In the genomic region with DNA sequence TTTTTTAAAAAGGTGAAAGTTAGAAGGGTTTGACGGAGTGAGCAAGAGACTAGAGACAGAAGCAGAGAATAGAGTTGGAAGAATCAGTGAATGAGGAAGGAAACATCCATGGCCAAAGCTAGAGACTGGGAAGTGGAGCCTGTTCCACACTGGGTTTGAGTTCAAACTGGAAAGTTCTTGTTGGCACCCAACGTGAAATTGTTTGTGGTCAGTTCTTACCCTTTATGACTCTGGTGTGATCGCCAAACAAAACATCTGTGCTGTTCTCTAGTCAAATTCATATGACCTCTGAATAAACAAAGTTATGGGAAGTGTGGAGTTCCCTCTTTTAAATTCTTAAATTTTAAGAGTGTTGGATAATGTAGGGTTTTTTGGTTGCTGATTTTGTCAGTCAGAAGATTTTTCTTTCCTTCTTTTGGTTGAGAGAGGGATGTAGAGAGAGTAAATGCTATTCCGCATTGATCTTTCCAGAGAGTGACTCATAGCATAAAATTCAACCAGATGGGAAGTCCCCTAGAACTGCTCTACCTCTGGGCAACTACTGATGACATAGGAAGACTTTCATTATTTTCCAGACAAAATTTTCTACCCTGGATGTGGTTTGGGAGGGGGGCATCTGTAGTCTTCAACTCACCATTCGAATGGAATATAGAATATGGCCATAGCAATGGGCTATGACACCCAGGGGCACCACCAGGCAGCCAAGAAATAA, we compare ENCODE assay signal across 17 cellular contexts. TPM values are rescaled to one million over a fixed set of nuclear protein-coding genes. Genes with fewer than 3 reads are reported as not detected.
DNase-seq lines count a peak whose midpoint lies in the region; ATAC-seq, FAIRE-seq and TF ChIP-seq lines count a peak whose summit lies in the region.
"Had no signal": no experiment of that assay in that cellular context is flagged by ENCODE, and none has a peak within 500 bp of the region (broad histone marks: within the 10 kb centered on the region; RNA-seq: fewer than 3 reads in every experiment).

No MANE protein-coding gene starts in this region.

- no peak for FAIRE-seq in GM12891 (lab: Jason Lieb, UNC)

- H4K20me1 ChIP-seq in fibroblast of lung (ENCODE audit: control insufficient read depth, extremely low read depth, insufficient read depth, low read length) = no peaks in the 10 kb centered on the region

- no peak overlapping the region for H3K9ac ChIP-seq in fibroblast of lung (ENCODE audit: insufficient read depth, low read length)

- no peak overlapping the region for H2AFZ ChIP-seq in fibroblast of lung (ENCODE audit: low read length)

- H3K4me3 ChIP-seq in SJSA1 (no peak overlapping the region), fibroblast of lung (replicated peaks in 1 of 4; ENCODE audit: control extremely low read depth in 1 of 4, insufficient read depth in 1 of 4, low read depth in 3 of 4, low read length in 4 of 4) (no peak overlapping the region), lower leg skin (ENCODE audit: low read depth, poor library complexity, severe bottlenecking) (no peak overlapping the region)
- H3K4me3 ChIP-seq: gastrocnemius medialis, stomach had no signal

- no peaks in the 10 kb centered on the region for H3K9me3 ChIP-seq in SJSA1 (replicated peaks)
- H3K9me3 ChIP-seq in fibroblast of lung (ENCODE audit: control insufficient read depth, insufficient read depth, low read depth, low read length) = no peaks in the 10 kb centered on the region
- H3K9me3 ChIP-seq: gastrocnemius medialis, stomach had no signal

- no peaks in the 10 kb centered on the region for H3K79me2 ChIP-seq in fibroblast of lung (ENCODE audit: control insufficient read depth, insufficient read depth, low read length)

- peaks cover 50% of the 10 kb centered on the region for H3K4me1 ChIP-seq in SJSA1 (replicated peaks)
- H3K4me1 ChIP-seq in fibroblast of lung (ENCODE audit: control insufficient read depth, extremely low read depth, insufficient read depth, low read length) = peaks cover 2% of the 10 kb centered on the region
- H3K4me1 ChIP-seq: gastrocnemius medialis, stomach had no signal

- H3K36me3 ChIP-seq in SJSA1 (peaks cover 10% of the 10 kb centered on the region), fibroblast of lung (ENCODE audit: control insufficient read depth, insufficient read depth, low read length) (no peaks in the 10 kb centered on the region)
- H3K36me3 ChIP-seq: gastrocnemius medialis, stomach had no signal

- ATAC-seq in sciatic nerve = peak; percentile 94
- ATAC-seq: activated CD8-positive, alpha-beta memory T cell treated with anti-CD3 and anti-CD28 coated beads, Interleukin-2, amount 10 ng/mL, durations not matched to agents 7 days and 5 days had no signal

- TF ChIP-seq POLR2A in GM12891 (IDR thresholded peaks at IDR 0.05; ENCODE audit: low read depth, low read length) (no peak), lower leg skin (IDR thresholded peaks at IDR 0.05) (no peak)

- H3K27me3 ChIP-seq in SJSA1 (replicated peaks) (no peaks in the 10 kb centered on the region), fibroblast of lung (ENCODE audit: control insufficient read depth, insufficient read depth, low read length) (no peaks in the 10 kb centered on the region)
- H3K27me3 ChIP-seq: gastrocnemius medialis, stomach had no signal

- H3K27ac ChIP-seq in SJSA1 = peak overlapping the region; percentile 24
- no peak overlapping the region for H3K27ac ChIP-seq in fibroblast of lung (ENCODE audit: insufficient read depth, low read length)
- H3K27ac ChIP-seq: gastrocnemius medialis, stomach had no signal

- WGBS in lower leg skin, 2 donors = 69 to 75% methylated on average over 5 of the region's 5 CpGs

- peak; percentile 67 for DNase-seq in Daoy (ENCODE audit: low read depth)
- no peak for DNase-seq in SJSA1 (ENCODE audit: low read depth in 1 of 2, low spot score in 2 of 2)
- DNase-seq in fibroblast of lung (ENCODE audit: low read depth in 2 of 2) = peak; percentile 82 to 87
- DNase-seq in sciatic nerve (ENCODE audit: low spot score) = no peak
- no peak for DNase-seq in GM12891 (ENCODE audit: insufficient read length, low spot score)
- DNase-seq in NCI-H748 treated with DMSO at 0.1 percent for 48 hours (lab: John Stamatoyannopoulos, UW) = no peak
- no peak for DNase-seq in lower leg skin (ENCODE audit: low spot score in 2 of 2)
- no peak for DNase-seq in activated T-cell treated with anti-CD3 and anti-CD28 coated beads, Interleukin-2, amount 50 U/mL, for 48 hours
- DNase-seq: activated CD8-positive, alpha-beta memory T cell treated with anti-CD3 and anti-CD28 coated beads, Interleukin-2, amount 10 ng/mL, durations not matched to agents 7 days and 5 days; CD4-positive, alpha-beta memory T cell; dermis blood vessel endothelial cell; gastrocnemius medialis; NCI-H1417; NCI-H526; SHP77; stomach had no signal

- intact Hi-C loops in sciatic nerve (cut with DNase I) (no loop called here), lower leg skin (cut with DNase I; ENCODE audit: low total_unique reads) (no loop called here)

- H3K4me2 ChIP-seq in fibroblast of lung (ENCODE audit: extremely low read depth, insufficient read depth, low read length) = peak overlapping the region; percentile 4

- TF ChIP-seq CTCF in fibroblast of lung (conservative IDR thresholded peaks at IDR 0.05 in 1 of 2, IDR thresholded peaks at IDR 0.05 in 1 of 2; ENCODE audit: low read depth in 1 of 2, low read length in 2 of 2) (no peak), lower leg skin (IDR thresholded peaks at IDR 0.05) (no peak)

TF ChIP-seq in GM12891, 5 proteins besides CTCF, POLR2A, EP300 and RAD21:
- no peak for TF ChIP-seq POU2F2 (IDR thresholded peaks at IDR 0.05; ENCODE audit: low read depth, low read length)
- no peak for TF ChIP-seq SPI1 (IDR thresholded peaks at IDR 0.05; ENCODE audit: low read depth, low read length)
- TF ChIP-seq PAX5 (IDR thresholded peaks at IDR 0.05; ENCODE audit: insufficient read depth, low read length, severe bottlenecking) = no peak
- TF ChIP-seq TAF1 (IDR thresholded peaks at IDR 0.05; ENCODE audit: low read depth, low read length) = no peak
- no peak for TF ChIP-seq POLR2AphosphoS5 (IDR thresholded peaks at IDR 0.05; ENCODE audit: low read depth, low read length)

RNA-seq across cellular contexts. Expression of a gene that starts 36.4 kb away (rescaled TPM):
- 11.8 and 14.6 TPM in 2 replicates for total RNA-seq in Daoy (2014; rRNA removed; shearing (Covaris generic))
- total RNA-seq in SJSA1 (2014; rRNA removed; shearing (Covaris generic)) = 22.0 and 39.7 TPM in 2 replicates
- 7.2 and 11.4 TPM in 2 replicates for total RNA-seq in fibroblast of lung
- polyA plus RNA-seq in fibroblast of lung = 10.8 and 16.1 TPM in 2 replicates
- 7.0 and 12.6 TPM in 2 replicates for polyA plus RNA-seq in fibroblast of lung (2012)
- polyA minus RNA-seq in fibroblast of lung (ENCODE audit: low replicate concordance) = 16.1 and 22.5 TPM in 2 replicates
- total RNA-seq in sciatic nerve = 12.0 TPM
- 4.2 TPM for polyA plus RNA-seq in GM12891 (2012; ENCODE audit: low read depth, missing spikeins)
- 10 to 100 TPM in 1 of 4 donors, 1 to 10 TPM in 3; 7.5 to 10.6 (median 7.9) TPM for total RNA-seq in lower leg skin

RNA-seq across cellular contexts. Expression of a gene that starts 36.4 kb away (rescaled TPM):
- total RNA-seq in Daoy (2014; rRNA removed; shearing (Covaris generic)) = 44.6 and 48.8 TPM in 2 replicates
- total RNA-seq in SJSA1 (2014; rRNA removed; shearing (Covaris generic)) = 60.6 and 89.4 TPM in 2 replicates
- 20.3 and 32.5 TPM in 2 replicates for total RNA-seq in fibroblast of lung
- 27.5 and 58.9 TPM in 2 replicates for polyA plus RNA-seq in fibroblast of lung
- polyA plus RNA-seq in fibroblast of lung (2012) = 12.9 and 30.8 TPM in 2 replicates
- 17.0 and 18.5 TPM in 2 replicates for polyA minus RNA-seq in fibroblast of lung (ENCODE audit: low replicate concordance)
- total RNA-seq in sciatic nerve = 16.9 TPM
- polyA plus RNA-seq in GM12891 (2012; ENCODE audit: low read depth, missing spikeins) = 6.5 TPM
- total RNA-seq in lower leg skin = 10 to 100 TPM; 22.2 to 34.6 (median 32.1) TPM

RNA-seq across cellular contexts. Expression of a gene that starts 48.3 kb away (rescaled TPM):
- not detected in 2 replicates for total RNA-seq in Daoy (2014; rRNA removed; shearing (Covaris generic))
- total RNA-seq in SJSA1 (2014; rRNA removed; shearing (Covaris generic)) = 0.24 TPM in 1 of 2 replicates, not detected in the other
- not detected in 2 replicates for total RNA-seq in fibroblast of lung
- polyA plus RNA-seq in fibroblast of lung = not detected in 2 replicates
- polyA plus RNA-seq in fibroblast of lung (2012) = not detected in 2 replicates
- not detected in 2 replicates for polyA minus RNA-seq in fibroblast of lung (ENCODE audit: low replicate concordance)
- total RNA-seq in sciatic nerve = not detected
- polyA plus RNA-seq in GM12891 (2012; ENCODE audit: low read depth, missing spikeins) = not detected
- total RNA-seq in lower leg skin = not detected
- total RNA-seq: activated naive CD4-positive, alpha-beta T cell treated with anti-CD3 and anti-CD28 coated beads, Interleukin-2, amount 50 U/mL, for 72 hours; CD4-positive, alpha-beta memory T cell; stomach had no signal

Comparison
In these comparisons a context has a peak if more than half of its experiments do, and no peak if none do; other contexts are left out.
1. DNase-seq: peak in Daoy (single experiment) and fibroblast of lung (2 of 2); none in SJSA1 (0 of 2), sciatic nerve (single experiment), GM12891 (single experiment), NCI-H748 treated with DMSO at 0.1 percent for 48 hours (single experiment), lower leg skin (0 of 2) and activated T-cell treated with anti-CD3 and anti-CD28 coated beads, Interleukin-2, amount 50 U/mL, for 48 hours (0 of 2).